In the genomic region with DNA sequence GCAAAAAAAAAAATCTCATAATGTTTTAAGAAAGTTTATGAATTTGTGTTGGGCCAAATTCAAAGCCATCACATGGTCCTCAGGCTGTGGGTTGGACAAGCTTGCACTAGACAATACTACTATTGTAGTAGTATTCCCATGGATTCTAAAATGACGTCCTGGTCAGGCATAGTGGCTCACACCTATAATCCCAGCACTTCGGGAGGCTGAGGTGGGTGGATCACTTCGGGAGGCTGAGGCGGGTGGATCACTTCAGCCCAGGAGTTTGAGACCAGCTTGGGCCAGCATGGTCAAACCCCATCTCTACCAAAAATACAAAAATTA, we compare ENCODE assay signal across 18 cellular contexts. TPM values are rescaled to one million over a fixed set of nuclear protein-coding genes. Genes with fewer than 3 reads are reported as not detected.
DNase-seq lines count a peak whose midpoint lies in the region; ATAC-seq and TF ChIP-seq lines count a peak whose summit lies in the region.
"Had no signal": no experiment of that assay in that cellular context is flagged by ENCODE, and none has a peak within 500 bp of the region (broad histone marks: within the 10 kb centered on the region; RNA-seq: fewer than 3 reads in every experiment).

No MANE protein-coding gene starts in this region.

- no peaks in the 10 kb centered on the region for H3K9me3 Mint-ChIP-seq in chondrocyte (ENCODE audit: low read depth)
- no peaks in the 10 kb centered on the region for H3K9me3 Mint-ChIP-seq in stimulated activated naive B cell treated with anti-CD40 and anti-IgM and Interleukin-4, amounts not matched to agents 10 μg/mL and 1 μg/mL and 100 μg/mL, for 72 hours
- H3K9me3 Mint-ChIP-seq: CD4-positive, CD25-positive, alpha-beta regulatory T cell; CD8-positive, alpha-beta memory T cell; GM23338; HFFc6 had no signal

- peak overlapping the region; percentile 14 for H3K27ac Mint-ChIP-seq in chondrocyte (ENCODE audit: unreplicated experiment)
- no peak overlapping the region for H3K27ac Mint-ChIP-seq in stimulated activated naive B cell treated with anti-CD40 and anti-IgM and Interleukin-4, amounts not matched to agents 10 μg/mL and 1 μg/mL and 100 μg/mL, for 72 hours
- H3K27ac Mint-ChIP-seq: B cell; CD4-positive, CD25-positive, alpha-beta regulatory T cell; GM23338; HFFc6 had no signal

- H3K9me3 ChIP-seq in cardiac muscle cell (ENCODE audit: low read depth), result no peaks in the 10 kb centered on the region
- H3K9me3 ChIP-seq: BLaER1 treated with 17β-estradiol and CSF1 and Interleukin-3, amounts not matched to agents 10 nM and 100 nM; Caco-2 had no signal

- DNase-seq in cardiac muscle cell (ENCODE audit: low read depth in 1 of 2, low spot score in 1 of 2) (no peak), Right ventricle myocardium superior (no peak), chondrocyte (ENCODE audit: low spot score) (no peak), pons (ENCODE audit: low spot score) (peak; percentile 25)
- DNase-seq in activated effector memory CD4-positive, alpha-beta T cell treated with Interleukin-2 at 50 U/mL for 16 hours, result no peak
- no peak for DNase-seq in stimulated activated naive B cell treated with anti-CD40 and anti-IgM and Interleukin-4, amounts not matched to agents 10 μg/mL and 1 μg/mL and 100 μg/mL, for 72 hours
- DNase-seq: Caco-2; CD4-positive, CD25-positive, alpha-beta regulatory T cell; CD8-positive, alpha-beta memory T cell; DMS153; DMS79; GDM1; HCEC 1CT; HFFc6 had no signal

- intact Hi-C loops in Right ventricle myocardium superior (cut with DNase I), result no loop called here

- H3K36me3 Mint-ChIP-seq in chondrocyte (ENCODE audit: low read depth), result peaks cover 24% of the 10 kb centered on the region
- H3K36me3 Mint-ChIP-seq in stimulated activated naive B cell treated with anti-CD40 and anti-IgM and Interleukin-4, amounts not matched to agents 10 μg/mL and 1 μg/mL and 100 μg/mL, for 72 hours, result peaks cover 32 to 46% of the 10 kb centered on the region in 2 donors

- no peak for ATAC-seq in Right ventricle myocardium superior (ENCODE audit: poor library complexity)
- ATAC-seq in stimulated activated naive B cell treated with anti-CD40 and anti-IgM and Interleukin-4, amounts not matched to agents 10 μg/mL and 1 μg/mL and 100 μg/mL, for 72 hours (replicated peaks), result no peak
- ATAC-seq: GM23338 had no signal

- no peak for TF ChIP-seq CTCF in cardiac muscle cell (IDR thresholded peaks at IDR 0.05; ENCODE audit: low read depth, low read length)
- no peak for TF ChIP-seq CTCF in chondrocyte (IDR thresholded peaks at IDR 0.05)

- H3K4me1 ChIP-seq in cardiac muscle cell (ENCODE audit: low read depth), result peaks cover 44% of the 10 kb centered on the region

- H3K36me3 ChIP-seq in cardiac muscle cell, result peaks cover 49% of the 10 kb centered on the region

- peak overlapping the region; percentile 93 for H3K27ac ChIP-seq in cardiac muscle cell
- H3K27ac ChIP-seq: BLaER1 treated with 17β-estradiol and CSF1 and Interleukin-3, amounts not matched to agents 10 nM and 100 nM; HL-60 had no signal

- no peak overlapping the region for H3K4me3 Mint-ChIP-seq in chondrocyte (ENCODE audit: unreplicated experiment)
- H3K4me3 Mint-ChIP-seq in stimulated activated naive B cell treated with anti-CD40 and anti-IgM and Interleukin-4, amounts not matched to agents 10 μg/mL and 1 μg/mL and 100 μg/mL, for 72 hours, result no peak overlapping the region
- H3K4me3 Mint-ChIP-seq: B cell; CD4-positive, CD25-positive, alpha-beta regulatory T cell; CD8-positive, alpha-beta memory T cell; GM23338; HFFc6 had no signal

- H3K4me3 ChIP-seq in cardiac muscle cell, result no peak overlapping the region
- H3K4me3 ChIP-seq: BLaER1 treated with 17β-estradiol and CSF1 and Interleukin-3, amounts not matched to agents 10 nM and 100 nM; GM23338 had no signal

- peaks cover 46% of the 10 kb centered on the region for H3K4me1 Mint-ChIP-seq in chondrocyte (ENCODE audit: low read depth)
- H3K4me1 Mint-ChIP-seq in stimulated activated naive B cell treated with anti-CD40 and anti-IgM and Interleukin-4, amounts not matched to agents 10 μg/mL and 1 μg/mL and 100 μg/mL, for 72 hours, result peaks cover 13 to 38% of the 10 kb centered on the region in 2 donors
- H3K4me1 Mint-ChIP-seq: GM23338 had no signal

- no peaks in the 10 kb centered on the region for H3K27me3 ChIP-seq in cardiac muscle cell
- H3K27me3 ChIP-seq: BLaER1 treated with 17β-estradiol and CSF1 and Interleukin-3, amounts not matched to agents 10 nM and 100 nM had no signal

- H3K27me3 Mint-ChIP-seq in chondrocyte (ENCODE audit: low read depth), result no peaks in the 10 kb centered on the region
- H3K27me3 Mint-ChIP-seq in stimulated activated naive B cell treated with anti-CD40 and anti-IgM and Interleukin-4, amounts not matched to agents 10 μg/mL and 1 μg/mL and 100 μg/mL, for 72 hours, result no peaks in the 10 kb centered on the region
- H3K27me3 Mint-ChIP-seq: B cell; CD4-positive, CD25-positive, alpha-beta regulatory T cell; CD8-positive, alpha-beta memory T cell had no signal

RNA-seq across cellular contexts. Expression of a gene that starts 9.8 kb away (rescaled TPM):
- 105 and 206 TPM in 2 replicates for total RNA-seq in cardiac muscle cell
- 76.4 and 96.6 TPM in 2 replicates for polyA plus RNA-seq in cardiac muscle cell
- 58.1 TPM for total RNA-seq in Right ventricle myocardium superior
- 133 to 144 TPM (median 135 TPM) in 3 replicates for total RNA-seq in chondrocyte

RNA-seq across cellular contexts. Expression of a gene that starts 51.1 kb away (rescaled TPM):
- total RNA-seq in cardiac muscle cell, result 26.6 and 37.0 TPM in 2 replicates
- polyA plus RNA-seq in cardiac muscle cell, result 25.0 and 33.3 TPM in 2 replicates
- total RNA-seq in Right ventricle myocardium superior, result 23.7 TPM
- total RNA-seq in chondrocyte, result 51.9 to 55.6 TPM (median 55.2 TPM) in 3 replicates

RNA-seq across cellular contexts. Expression of a gene that starts 51.4 kb away (rescaled TPM):
- total RNA-seq in cardiac muscle cell (21.3 and 28.8 TPM in 2 replicates), Right ventricle myocardium superior (10.8 TPM), chondrocyte (16.2 to 20.4 TPM (median 17.7 TPM) in 3 replicates)
- 29.9 and 33.6 TPM in 2 replicates for polyA plus RNA-seq in cardiac muscle cell
